ENCODE assay signal across 2 cellular contexts in the genomic region with DNA sequence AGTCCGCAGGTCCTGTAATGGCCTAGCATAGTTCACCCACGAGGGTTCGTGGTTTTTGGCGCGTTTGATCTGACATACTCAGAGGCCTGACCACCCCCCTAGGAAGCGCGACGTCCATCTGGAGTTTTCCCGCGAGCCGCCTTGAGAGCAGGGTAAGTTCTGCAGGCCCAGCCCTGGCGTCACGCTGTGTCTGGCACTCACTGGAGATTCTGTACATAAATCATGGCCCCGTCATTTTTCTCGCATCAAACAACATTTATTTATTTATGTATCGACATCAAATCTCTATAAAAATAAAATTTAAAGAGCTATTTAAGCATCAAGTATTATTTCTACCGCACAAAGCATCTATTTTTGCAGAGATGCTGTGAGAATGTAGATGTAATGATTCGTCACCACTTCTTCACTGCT.
TF ChIP-seq lines count a peak whose summit lies in the region.

No MANE protein-coding gene starts in this region.

TF ChIP-seq in H1, 55 proteins besides CTCF, POLR2A, EP300 and RAD21:
- TF ChIP-seq KDM5A (IDR thresholded peaks at IDR 0.05; ENCODE audit: low read length) = no peak
- no peak for TF ChIP-seq JUND (IDR thresholded peaks at IDR 0.05; ENCODE audit: low read length)
- 0 out of 4 replicates have a peak, but pooled peaks of 1 of the 2 experiments have one; percentile 4 for TF ChIP-seq SIN3A (conservative IDR thresholded peaks at IDR 0.05 in 1 of 2, IDR thresholded peaks at IDR 0.05 in 1 of 2; ENCODE audit: low read depth in 1 of 2, low read length in 2 of 2)
- peak; percentile 96 for TF ChIP-seq RBBP5 (IDR thresholded peaks at IDR 0.05; ENCODE audit: borderline replicate concordance, low read depth, low read length)
- TF ChIP-seq RXRA (IDR thresholded peaks at IDR 0.05; ENCODE audit: insufficient read depth, low read depth, low read length) = no peak
- TF ChIP-seq HDAC2 (IDR thresholded peaks at IDR 0.05; ENCODE audit: borderline replicate concordance in 1 of 2, low read depth in 2 of 2, low read length in 2 of 2) = no peak; a peak in 1 of 4 replicates
- peak; percentile 56 for TF ChIP-seq KDM4A (IDR thresholded peaks at IDR 0.05; ENCODE audit: low read depth, low read length, severe bottlenecking)
- no peak for TF ChIP-seq TBP (IDR thresholded peaks at IDR 0.05; ENCODE audit: low read depth, low read length)
- TF ChIP-seq SP1 (IDR thresholded peaks at IDR 0.05; ENCODE audit: low read depth, low read length) = no peak
- peak; percentile 36 for TF ChIP-seq ASH2L (IDR thresholded peaks at IDR 0.05; ENCODE audit: low read length)
TF ChIP-seq in H1: peak in this region for 4.

TF ChIP-seq in neural cell, 6 proteins besides CTCF, POLR2A, EP300 and RAD21:
- TF ChIP-seq POLR2AphosphoS5 (IDR thresholded peaks at IDR 0.05) (no peak), MXI1 (conservative IDR thresholded peaks at IDR 0.05; ENCODE audit: poor library complexity, severe bottlenecking) (no peak), TAF1 (IDR thresholded peaks at IDR 0.05; ENCODE audit: low read depth) (no peak)
- TF ChIP-seq, protein P1, sequence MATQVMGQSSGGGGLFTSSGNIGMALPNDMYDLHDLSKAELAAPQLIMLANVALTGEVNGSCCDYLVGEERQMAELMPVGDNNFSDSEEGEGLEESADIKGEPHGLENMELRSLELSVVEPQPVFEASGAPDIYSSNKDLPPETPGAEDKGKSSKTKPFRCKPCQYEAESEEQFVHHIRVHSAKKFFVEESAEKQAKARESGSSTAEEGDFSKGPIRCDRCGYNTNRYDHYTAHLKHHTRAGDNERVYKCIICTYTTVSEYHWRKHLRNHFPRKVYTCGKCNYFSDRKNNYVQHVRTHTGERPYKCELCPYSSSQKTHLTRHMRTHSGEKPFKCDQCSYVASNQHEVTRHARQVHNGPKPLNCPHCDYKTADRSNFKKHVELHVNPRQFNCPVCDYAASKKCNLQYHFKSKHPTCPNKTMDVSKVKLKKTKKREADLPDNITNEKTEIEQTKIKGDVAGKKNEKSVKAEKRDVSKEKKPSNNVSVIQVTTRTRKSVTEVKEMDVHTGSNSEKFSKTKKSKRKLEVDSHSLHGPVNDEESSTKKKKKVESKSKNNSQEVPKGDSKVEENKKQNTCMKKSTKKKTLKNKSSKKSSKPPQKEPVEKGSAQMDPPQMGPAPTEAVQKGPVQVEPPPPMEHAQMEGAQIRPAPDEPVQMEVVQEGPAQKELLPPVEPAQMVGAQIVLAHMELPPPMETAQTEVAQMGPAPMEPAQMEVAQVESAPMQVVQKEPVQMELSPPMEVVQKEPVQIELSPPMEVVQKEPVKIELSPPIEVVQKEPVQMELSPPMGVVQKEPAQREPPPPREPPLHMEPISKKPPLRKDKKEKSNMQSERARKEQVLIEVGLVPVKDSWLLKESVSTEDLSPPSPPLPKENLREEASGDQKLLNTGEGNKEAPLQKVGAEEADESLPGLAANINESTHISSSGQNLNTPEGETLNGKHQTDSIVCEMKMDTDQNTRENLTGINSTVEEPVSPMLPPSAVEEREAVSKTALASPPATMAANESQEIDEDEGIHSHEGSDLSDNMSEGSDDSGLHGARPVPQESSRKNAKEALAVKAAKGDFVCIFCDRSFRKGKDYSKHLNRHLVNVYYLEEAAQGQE (IDR thresholded peaks at IDR 0.05; ENCODE audit: borderline replicate concordance) = peak; percentile 43
TF ChIP-seq in neural cell: peak in this region for 1.
